1 cellular context compared by ENCODE assay signal in the genomic region with DNA sequence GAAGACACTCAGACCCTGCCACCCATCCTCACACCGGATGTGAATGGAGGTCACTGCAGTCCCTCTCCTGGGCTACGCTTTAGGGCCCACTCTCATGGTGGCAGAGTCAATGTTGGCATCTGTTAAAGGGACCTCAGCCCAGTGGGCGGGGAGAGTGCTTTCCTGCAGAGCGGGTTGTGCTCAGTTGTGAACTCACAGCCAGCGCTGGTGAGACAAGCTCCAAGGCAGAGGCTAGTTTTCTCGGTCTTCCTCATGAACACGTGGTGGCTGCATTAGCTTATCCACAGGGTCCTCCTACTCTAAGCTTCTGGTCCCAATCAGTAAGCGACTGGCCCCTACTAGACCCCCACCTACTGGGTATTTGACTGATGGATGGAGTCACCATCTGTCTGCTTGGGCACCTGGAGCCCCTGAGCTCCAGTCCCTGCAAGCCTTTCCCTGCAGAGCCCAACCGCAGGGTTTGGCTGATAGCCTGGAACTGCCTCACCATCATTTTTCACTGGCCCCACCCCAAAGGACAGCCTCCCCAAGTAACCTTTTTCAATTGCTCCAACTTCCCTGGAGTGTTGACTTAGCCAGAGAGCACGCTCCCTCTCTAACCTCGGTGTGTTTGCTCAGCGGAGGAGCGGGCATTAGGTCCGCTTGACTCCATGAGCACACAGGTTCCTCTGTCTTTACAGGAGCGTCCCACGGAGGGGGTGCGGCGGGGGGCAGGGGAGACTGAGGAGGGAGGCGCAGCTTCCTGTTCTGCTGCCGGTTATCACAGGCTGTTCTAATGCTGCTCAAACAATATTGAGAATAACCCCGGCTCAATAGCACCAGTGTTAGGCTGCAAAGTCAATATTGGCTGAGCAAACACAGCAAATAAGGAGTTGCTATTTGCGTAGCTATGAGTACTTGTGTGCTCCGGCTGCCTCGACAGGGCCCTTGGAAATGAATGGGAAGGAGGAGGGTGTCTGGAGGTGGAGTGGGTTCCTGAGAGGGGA.
TF ChIP-seq lines count a peak whose summit lies in the region.

No MANE protein-coding gene starts in this region.

TF ChIP-seq in HepG2, 621 proteins besides CTCF, POLR2A, EP300 and RAD21 (continued from another document and continues in another):
- TF ChIP-seq, protein P1, sequence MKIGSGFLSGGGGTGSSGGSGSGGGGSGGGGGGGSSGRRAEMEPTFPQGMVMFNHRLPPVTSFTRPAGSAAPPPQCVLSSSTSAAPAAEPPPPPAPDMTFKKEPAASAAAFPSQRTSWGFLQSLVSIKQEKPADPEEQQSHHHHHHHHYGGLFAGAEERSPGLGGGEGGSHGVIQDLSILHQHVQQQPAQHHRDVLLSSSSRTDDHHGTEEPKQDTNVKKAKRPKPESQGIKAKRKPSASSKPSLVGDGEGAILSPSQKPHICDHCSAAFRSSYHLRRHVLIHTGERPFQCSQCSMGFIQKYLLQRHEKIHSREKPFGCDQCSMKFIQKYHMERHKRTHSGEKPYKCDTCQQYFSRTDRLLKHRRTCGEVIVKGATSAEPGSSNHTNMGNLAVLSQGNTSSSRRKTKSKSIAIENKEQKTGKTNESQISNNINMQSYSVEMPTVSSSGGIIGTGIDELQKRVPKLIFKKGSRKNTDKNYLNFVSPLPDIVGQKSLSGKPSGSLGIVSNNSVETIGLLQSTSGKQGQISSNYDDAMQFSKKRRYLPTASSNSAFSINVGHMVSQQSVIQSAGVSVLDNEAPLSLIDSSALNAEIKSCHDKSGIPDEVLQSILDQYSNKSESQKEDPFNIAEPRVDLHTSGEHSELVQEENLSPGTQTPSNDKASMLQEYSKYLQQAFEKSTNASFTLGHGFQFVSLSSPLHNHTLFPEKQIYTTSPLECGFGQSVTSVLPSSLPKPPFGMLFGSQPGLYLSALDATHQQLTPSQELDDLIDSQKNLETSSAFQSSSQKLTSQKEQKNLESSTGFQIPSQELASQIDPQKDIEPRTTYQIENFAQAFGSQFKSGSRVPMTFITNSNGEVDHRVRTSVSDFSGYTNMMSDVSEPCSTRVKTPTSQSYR (CRISPR knock-in tag; IDR thresholded peaks at IDR 0.05; ENCODE audit: borderline replicate concordance), result peak; percentile 96
- TF ChIP-seq, protein P2, sequence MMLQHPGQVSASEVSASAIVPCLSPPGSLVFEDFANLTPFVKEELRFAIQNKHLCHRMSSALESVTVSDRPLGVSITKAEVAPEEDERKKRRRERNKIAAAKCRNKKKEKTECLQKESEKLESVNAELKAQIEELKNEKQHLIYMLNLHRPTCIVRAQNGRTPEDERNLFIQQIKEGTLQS (CRISPR knock-in tag; IDR thresholded peaks at IDR 0.05), result peak; percentile 86
- TF ChIP-seq ZNF703 (CRISPR knock-in tag; IDR thresholded peaks at IDR 0.05; ENCODE audit: borderline replicate concordance) (peak; percentile 100), MEIS1 (CRISPR knock-in tag; IDR thresholded peaks at IDR 0.05; ENCODE audit: borderline replicate concordance) (peak; percentile 79), ZNF235 (CRISPR knock-in tag; IDR thresholded peaks at IDR 0.05; ENCODE audit: borderline replicate concordance) (peak; percentile 76; the same call in 1 of the 2 replicates), THAP11 (CRISPR knock-in tag; IDR thresholded peaks at IDR 0.05) (peak; percentile 69), TSC22D2 (CRISPR knock-in tag; IDR thresholded peaks at IDR 0.05; ENCODE audit: borderline replicate concordance) (no peak), ZBTB38 (CRISPR knock-in tag; IDR thresholded peaks at IDR 0.05) (0 out of 2 replicates have a peak, but pooled peaks have one; percentile 29), HDAC1 (CRISPR knock-in tag; IDR thresholded peaks at IDR 0.05) (peak; percentile 98), SUZ12 (IDR thresholded peaks at IDR 0.05; ENCODE audit: low read depth, low read length) (no peak), DMAP1 (CRISPR knock-in tag; IDR thresholded peaks at IDR 0.05) (no peak), PCBP1 (IDR thresholded peaks at IDR 0.05; ENCODE audit: borderline replicate concordance, low read depth, low read length) (no peak), PHF5A (CRISPR knock-in tag; IDR thresholded peaks at IDR 0.05; ENCODE audit: low read depth, unreplicated experiment) (peak; percentile 69), ZNF747 (CRISPR knock-in tag; IDR thresholded peaks at IDR 0.05; ENCODE audit: borderline replicate concordance) (peak; percentile 92), REPIN1 (CRISPR knock-in tag; IDR thresholded peaks at IDR 0.05; ENCODE audit: borderline replicate concordance, low read depth) (peak; percentile 66; the same call in 1 of the 2 replicates), NFYC (CRISPR knock-in tag; IDR thresholded peaks at IDR 0.05) (peak; percentile 62), SIN3A (IDR thresholded peaks at IDR 0.05; ENCODE audit: borderline replicate concordance, low read depth, low read length) (0 out of 2 replicates have a peak, but pooled peaks have one; percentile 22), ATF7 (IDR thresholded peaks at IDR 0.05) (no peak), ATF7 (CRISPR knock-in tag; IDR thresholded peaks at IDR 0.05) (peak; percentile 91; the same call in 1 of the 2 replicates), SMAD1 (CRISPR knock-in tag; IDR thresholded peaks at IDR 0.05; ENCODE audit: borderline replicate concordance, low read depth) (no peak), ZNF550 (CRISPR knock-in tag; IDR thresholded peaks at IDR 0.05; ENCODE audit: borderline replicate concordance) (no peak), AHR (CRISPR knock-in tag; IDR thresholded peaks at IDR 0.05) (peak; percentile 53; the same call in 1 of the 2 replicates), PAX8 (CRISPR knock-in tag; IDR thresholded peaks at IDR 0.05; ENCODE audit: borderline replicate concordance) (no peak), ZNF615 (CRISPR knock-in tag; IDR thresholded peaks at IDR 0.05; ENCODE audit: borderline replicate concordance) (peak; percentile 95; the same call in 1 of the 2 replicates), TARDBP (CRISPR knock-in tag; IDR thresholded peaks at IDR 0.05) (peak; percentile 98), RFXANK (CRISPR knock-in tag; IDR thresholded peaks at IDR 0.05) (no peak; the same call in 1 of the 2 replicates), MBNL3 (CRISPR knock-in tag; conservative IDR thresholded peaks at IDR 0.05) (no peak), DNMT1 (CRISPR knock-in tag; IDR thresholded peaks at IDR 0.05) (no peak), ZMYM4 (CRISPR knock-in tag; IDR thresholded peaks at IDR 0.05) (peak; percentile 71), ZNF616 (CRISPR knock-in tag; IDR thresholded peaks at IDR 0.05; ENCODE audit: low read depth) (no peak), GABPA (IDR thresholded peaks at IDR 0.05; ENCODE audit: low read depth, low read length) (no peak), GABPA (CRISPR knock-in tag; IDR thresholded peaks at IDR 0.05; ENCODE audit: low read depth) (peak; percentile 66), PHF20 (CRISPR knock-in tag; IDR thresholded peaks at IDR 0.05) (no peak; the same call in 1 of the 2 replicates), MAFG (CRISPR knock-in tag; IDR thresholded peaks at IDR 0.05) (no peak), SETDB1 (CRISPR knock-in tag; IDR thresholded peaks at IDR 0.05; ENCODE audit: borderline replicate concordance) (no peak), KDM5B (CRISPR knock-in tag; IDR thresholded peaks at IDR 0.05; ENCODE audit: borderline replicate concordance) (peak; percentile 80; the same call in 1 of the 2 replicates), DNMT3B (CRISPR knock-in tag; conservative IDR thresholded peaks at IDR 0.05) (no peak), REL (CRISPR knock-in tag; conservative IDR thresholded peaks at IDR 0.05) (no peak), KLF9 (CRISPR knock-in tag; IDR thresholded peaks at IDR 0.05; ENCODE audit: low read depth) (0 out of 2 replicates have a peak, but pooled peaks have one; percentile 50)
- TF ChIP-seq, protein P3, sequence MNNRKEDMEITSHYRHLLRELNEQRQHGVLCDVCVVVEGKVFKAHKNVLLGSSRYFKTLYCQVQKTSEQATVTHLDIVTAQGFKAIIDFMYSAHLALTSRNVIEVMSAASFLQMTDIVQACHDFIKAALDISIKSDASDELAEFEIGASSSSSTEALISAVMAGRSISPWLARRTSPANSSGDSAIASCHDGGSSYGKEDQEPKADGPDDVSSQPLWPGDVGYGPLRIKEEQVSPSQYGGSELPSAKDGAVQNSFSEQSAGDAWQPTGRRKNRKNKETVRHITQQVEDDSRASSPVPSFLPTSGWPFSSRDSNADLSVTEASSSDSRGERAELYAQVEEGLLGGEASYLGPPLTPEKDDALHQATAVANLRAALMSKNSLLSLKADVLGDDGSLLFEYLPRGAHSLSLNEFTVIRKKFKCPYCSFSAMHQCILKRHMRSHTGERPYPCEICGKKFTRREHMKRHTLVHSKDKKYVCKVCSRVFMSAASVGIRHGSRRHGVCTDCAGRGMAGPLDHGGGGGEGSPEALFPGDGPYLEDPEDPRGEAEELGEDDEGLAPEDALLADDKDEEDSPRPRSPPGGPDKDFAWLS (CRISPR knock-in tag; IDR thresholded peaks at IDR 0.05; ENCODE audit: borderline replicate concordance), result no peak
- TF ChIP-seq, protein P4, sequence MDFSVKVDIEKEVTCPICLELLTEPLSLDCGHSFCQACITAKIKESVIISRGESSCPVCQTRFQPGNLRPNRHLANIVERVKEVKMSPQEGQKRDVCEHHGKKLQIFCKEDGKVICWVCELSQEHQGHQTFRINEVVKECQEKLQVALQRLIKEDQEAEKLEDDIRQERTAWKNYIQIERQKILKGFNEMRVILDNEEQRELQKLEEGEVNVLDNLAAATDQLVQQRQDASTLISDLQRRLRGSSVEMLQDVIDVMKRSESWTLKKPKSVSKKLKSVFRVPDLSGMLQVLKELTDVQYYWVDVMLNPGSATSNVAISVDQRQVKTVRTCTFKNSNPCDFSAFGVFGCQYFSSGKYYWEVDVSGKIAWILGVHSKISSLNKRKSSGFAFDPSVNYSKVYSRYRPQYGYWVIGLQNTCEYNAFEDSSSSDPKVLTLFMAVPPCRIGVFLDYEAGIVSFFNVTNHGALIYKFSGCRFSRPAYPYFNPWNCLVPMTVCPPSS (IDR thresholded peaks at IDR 0.05), result no peak
- TF ChIP-seq, protein P5, sequence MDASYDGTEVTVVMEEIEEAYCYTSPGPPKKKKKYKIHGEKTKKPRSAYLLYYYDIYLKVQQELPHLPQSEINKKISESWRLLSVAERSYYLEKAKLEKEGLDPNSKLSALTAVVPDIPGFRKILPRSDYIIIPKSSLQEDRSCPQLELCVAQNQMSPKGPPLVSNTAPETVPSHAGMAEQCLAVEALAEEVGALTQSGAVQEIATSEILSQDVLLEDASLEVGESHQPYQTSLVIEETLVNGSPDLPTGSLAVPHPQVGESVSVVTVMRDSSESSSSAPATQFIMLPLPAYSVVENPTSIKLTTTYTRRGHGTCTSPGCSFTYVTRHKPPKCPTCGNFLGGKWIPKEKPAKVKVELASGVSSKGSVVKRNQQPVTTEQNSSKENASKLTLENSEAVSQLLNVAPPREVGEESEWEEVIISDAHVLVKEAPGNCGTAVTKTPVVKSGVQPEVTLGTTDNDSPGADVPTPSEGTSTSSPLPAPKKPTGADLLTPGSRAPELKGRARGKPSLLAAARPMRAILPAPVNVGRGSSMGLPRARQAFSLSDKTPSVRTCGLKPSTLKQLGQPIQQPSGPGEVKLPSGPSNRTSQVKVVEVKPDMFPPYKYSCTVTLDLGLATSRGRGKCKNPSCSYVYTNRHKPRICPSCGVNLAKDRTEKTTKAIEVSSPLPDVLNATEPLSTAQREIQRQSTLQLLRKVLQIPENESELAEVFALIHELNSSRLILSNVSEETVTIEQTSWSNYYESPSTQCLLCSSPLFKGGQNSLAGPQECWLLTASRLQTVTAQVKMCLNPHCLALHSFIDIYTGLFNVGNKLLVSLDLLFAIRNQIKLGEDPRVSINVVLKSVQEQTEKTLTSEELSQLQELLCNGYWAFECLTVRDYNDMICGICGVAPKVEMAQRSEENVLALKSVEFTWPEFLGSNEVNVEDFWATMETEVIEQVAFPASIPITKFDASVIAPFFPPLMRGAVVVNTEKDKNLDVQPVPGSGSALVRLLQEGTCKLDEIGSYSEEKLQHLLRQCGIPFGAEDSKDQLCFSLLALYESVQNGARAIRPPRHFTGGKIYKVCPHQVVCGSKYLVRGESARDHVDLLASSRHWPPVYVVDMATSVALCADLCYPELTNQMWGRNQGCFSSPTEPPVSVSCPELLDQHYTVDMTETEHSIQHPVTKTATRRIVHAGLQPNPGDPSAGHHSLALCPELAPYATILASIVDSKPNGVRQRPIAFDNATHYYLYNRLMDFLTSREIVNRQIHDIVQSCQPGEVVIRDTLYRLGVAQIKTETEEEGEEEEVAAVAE (CRISPR knock-in tag; IDR thresholded peaks at IDR 0.05; ENCODE audit: borderline replicate concordance), result peak; percentile 37; the same call in 1 of the 2 replicates
- TF ChIP-seq, protein P6, sequence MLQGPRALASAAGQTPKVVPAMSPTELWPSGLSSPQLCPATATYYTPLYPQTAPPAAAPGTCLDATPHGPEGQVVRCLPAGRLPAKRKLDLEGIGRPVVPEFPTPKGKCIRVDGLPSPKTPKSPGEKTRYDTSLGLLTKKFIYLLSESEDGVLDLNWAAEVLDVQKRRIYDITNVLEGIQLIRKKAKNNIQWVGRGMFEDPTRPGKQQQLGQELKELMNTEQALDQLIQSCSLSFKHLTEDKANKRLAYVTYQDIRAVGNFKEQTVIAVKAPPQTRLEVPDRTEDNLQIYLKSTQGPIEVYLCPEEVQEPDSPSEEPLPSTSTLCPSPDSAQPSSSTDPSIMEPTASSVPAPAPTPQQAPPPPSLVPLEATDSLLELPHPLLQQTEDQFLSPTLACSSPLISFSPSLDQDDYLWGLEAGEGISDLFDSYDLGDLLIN (CRISPR knock-in tag; IDR thresholded peaks at IDR 0.05; ENCODE audit: borderline replicate concordance), result no peak
- TF ChIP-seq, protein P7, sequence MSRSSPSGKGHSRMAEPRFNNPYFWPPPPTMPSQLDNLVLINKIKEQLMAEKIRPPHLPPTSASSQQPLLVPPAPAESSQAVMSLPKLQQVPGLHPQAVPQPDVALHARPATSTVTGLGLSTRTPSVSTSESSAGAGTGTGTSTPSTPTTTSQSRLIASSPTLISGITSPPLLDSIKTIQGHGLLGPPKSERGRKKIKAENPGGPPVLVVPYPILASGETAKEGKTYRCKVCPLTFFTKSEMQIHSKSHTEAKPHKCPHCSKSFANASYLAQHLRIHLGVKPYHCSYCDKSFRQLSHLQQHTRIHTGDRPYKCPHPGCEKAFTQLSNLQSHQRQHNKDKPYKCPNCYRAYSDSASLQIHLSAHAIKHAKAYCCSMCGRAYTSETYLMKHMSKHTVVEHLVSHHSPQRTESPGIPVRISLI (CRISPR knock-in tag; IDR thresholded peaks at IDR 0.05; ENCODE audit: borderline replicate concordance), result peak; percentile 98
- TF ChIP-seq, protein P8, sequence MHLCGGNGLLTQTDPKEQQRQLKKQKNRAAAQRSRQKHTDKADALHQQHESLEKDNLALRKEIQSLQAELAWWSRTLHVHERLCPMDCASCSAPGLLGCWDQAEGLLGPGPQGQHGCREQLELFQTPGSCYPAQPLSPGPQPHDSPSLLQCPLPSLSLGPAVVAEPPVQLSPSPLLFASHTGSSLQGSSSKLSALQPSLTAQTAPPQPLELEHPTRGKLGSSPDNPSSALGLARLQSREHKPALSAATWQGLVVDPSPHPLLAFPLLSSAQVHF (CRISPR knock-in tag; IDR thresholded peaks at IDR 0.05), result 0 out of 2 replicates have a peak, but pooled peaks have one; percentile 64
- TF ChIP-seq, protein P9, sequence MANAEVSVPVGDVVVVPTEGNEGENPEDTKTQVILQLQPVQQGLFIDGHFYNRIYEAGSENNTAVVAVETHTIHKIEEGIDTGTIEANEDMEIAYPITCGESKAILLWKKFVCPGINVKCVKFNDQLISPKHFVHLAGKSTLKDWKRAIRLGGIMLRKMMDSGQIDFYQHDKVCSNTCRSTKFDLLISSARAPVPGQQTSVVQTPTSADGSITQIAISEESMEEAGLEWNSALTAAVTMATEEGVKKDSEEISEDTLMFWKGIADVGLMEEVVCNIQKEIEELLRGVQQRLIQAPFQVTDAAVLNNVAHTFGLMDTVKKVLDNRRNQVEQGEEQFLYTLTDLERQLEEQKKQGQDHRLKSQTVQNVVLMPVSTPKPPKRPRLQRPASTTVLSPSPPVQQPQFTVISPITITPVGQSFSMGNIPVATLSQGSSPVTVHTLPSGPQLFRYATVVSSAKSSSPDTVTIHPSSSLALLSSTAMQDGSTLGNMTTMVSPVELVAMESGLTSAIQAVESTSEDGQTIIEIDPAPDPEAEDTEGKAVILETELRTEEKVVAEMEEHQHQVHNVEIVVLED (CRISPR knock-in tag; IDR thresholded peaks at IDR 0.05; ENCODE audit: borderline replicate concordance), result peak; percentile 51; the same call in 1 of the 2 replicates
